ENCODE assay signal across 23 cellular contexts in the genomic region with DNA sequence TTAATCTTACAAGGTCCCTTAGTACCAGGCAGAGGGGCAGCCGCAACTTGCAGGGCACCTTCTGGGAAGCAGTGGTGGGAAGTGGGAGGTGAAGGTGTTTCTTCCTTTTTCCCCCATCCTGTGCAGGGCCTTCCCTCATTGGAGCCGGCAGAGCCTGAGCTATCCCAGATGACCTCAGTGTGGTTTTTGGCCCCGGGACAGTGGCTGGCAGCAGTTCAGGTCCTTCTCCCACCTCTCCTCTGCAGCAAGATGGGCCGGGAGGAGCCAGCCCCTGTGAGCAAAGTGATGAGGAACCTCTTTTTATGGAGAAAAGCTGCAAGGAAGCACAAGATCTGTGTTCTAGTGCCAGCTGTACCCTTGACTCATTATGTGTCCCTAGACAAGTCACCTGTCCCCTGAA. TPM values are rescaled to one million over a fixed set of nuclear protein-coding genes. Genes with fewer than 3 reads are reported as not detected.
"Had no signal": no experiment of that assay in that cellular context is flagged by ENCODE, and none has a peak within 500 bp of the region (broad histone marks: within the 10 kb centered on the region; RNA-seq: fewer than 3 reads in every experiment).

No MANE protein-coding gene starts in this region.

- H3K27me3 ChIP-seq: adrenal gland, cardiac muscle cell, colonic mucosa, esophagus squamous epithelium, right lobe of liver, testis had no signal

- H3K27ac ChIP-seq: adrenal gland, cardiac muscle cell, colonic mucosa, prostate gland, right lobe of liver, testis, WERI-Rb-1 had no signal

- DNase-seq: activated CD4-positive, alpha-beta memory T cell treated with anti-CD3 and anti-CD28 coated beads for 36 hours; activated CD4-positive, alpha-beta T cell treated with anti-CD3 and anti-CD28 coated beads for 36 hours; activated effector memory CD4-positive, alpha-beta T cell treated with anti-CD3 and anti-CD28 coated beads, Interleukin-2, amount 50 U/mL, for 16 hours; activated T-cell treated with anti-CD3 and anti-CD28 coated beads, Interleukin-2, amount 50 U/mL, for 4 hours; adrenal gland; colonic mucosa; effector CD8-positive, alpha-beta T cell; esophagus squamous epithelium; glutamatergic neuron; immature natural killer cell; mucosa of descending colon; naive thymus-derived CD4-positive, alpha-beta T cell; nucleus accumbens; right lobe of liver; stimulated activated naive CD8-positive, alpha-beta T cell treated with anti-CD3 and anti-CD28 coated beads, Interleukin-15, amount 100 ng/mL, for 72 hours; testis had no signal

- H3K4me1 Mint-ChIP-seq: activated CD4-positive, alpha-beta T cell treated with anti-CD3 and anti-CD28 coated beads for 36 hours had no signal

- H3K36me3 ChIP-seq: colonic mucosa, prostate gland, WERI-Rb-1 had no signal

- ATAC-seq: activated CD4-positive, alpha-beta T cell treated with anti-CD3 and anti-CD28 coated beads for 36 hours; activated T-cell treated with anti-CD3 and anti-CD28 coated beads, Interleukin-2, amount 50 U/mL, for 4 hours; mucosa of descending colon; naive thymus-derived CD4-positive, alpha-beta T cell; stimulated activated naive CD8-positive, alpha-beta T cell treated with anti-CD3 and anti-CD28 coated beads, Interleukin-15, amount 100 ng/mL, for 72 hours had no signal

- H3K4me3 ChIP-seq: adrenal gland, cardiac muscle cell, colonic mucosa, esophagus squamous epithelium, mucosa of descending colon, prostate gland, right lobe of liver, testis had no signal

- H3K9me3 Mint-ChIP-seq: activated CD4-positive, alpha-beta memory T cell treated with anti-CD3 and anti-CD28 coated beads for 36 hours; activated naive CD4-positive, alpha-beta T cell treated with anti-CD3 and anti-CD28 coated beads, Interleukin-2, amount 50 U/mL, for 24 hours; activated T-cell treated with anti-CD3 and anti-CD28 coated beads, Interleukin-2, amount 50 U/mL, for 4 hours; immature natural killer cell; naive thymus-derived CD4-positive, alpha-beta T cell; stimulated activated naive CD8-positive, alpha-beta T cell treated with anti-CD3 and anti-CD28 coated beads, Interleukin-15, amount 100 ng/mL, for 72 hours; T-helper 1 cell treated with Interleukin-12 subunit alpha and Interleukin-12 subunit beta and Interleukin-4 antibody, amounts not matched to agents 30 μg/mL and 1 μg/mL, for 36 hours had no signal

- H3K27me3 Mint-ChIP-seq: activated CD4-positive, alpha-beta memory T cell treated with anti-CD3 and anti-CD28 coated beads for 36 hours; activated CD4-positive, alpha-beta T cell treated with anti-CD3 and anti-CD28 coated beads for 36 hours; activated naive CD4-positive, alpha-beta T cell treated with anti-CD3 and anti-CD28 coated beads, Interleukin-2, amount 50 U/mL, for 24 hours; stimulated activated naive CD8-positive, alpha-beta T cell treated with anti-CD3 and anti-CD28 coated beads, Interleukin-15, amount 100 ng/mL, for 72 hours had no signal

- H3K9me3 ChIP-seq: adrenal gland, colonic mucosa, esophagus squamous epithelium, mucosa of descending colon, prostate gland, right lobe of liver, testis had no signal

- H3K27ac Mint-ChIP-seq: activated CD4-positive, alpha-beta memory T cell treated with anti-CD3 and anti-CD28 coated beads for 36 hours; activated CD4-positive, alpha-beta T cell treated with anti-CD3 and anti-CD28 coated beads for 36 hours; activated naive CD4-positive, alpha-beta T cell treated with anti-CD3 and anti-CD28 coated beads, Interleukin-2, amount 50 U/mL, for 24 hours; immature natural killer cell; naive thymus-derived CD4-positive, alpha-beta T cell; stimulated activated naive CD8-positive, alpha-beta T cell treated with anti-CD3 and anti-CD28 coated beads, Interleukin-15, amount 100 ng/mL, for 72 hours; T-helper 1 cell treated with Interleukin-12 subunit alpha and Interleukin-12 subunit beta and Interleukin-4 antibody, amounts not matched to agents 30 μg/mL and 1 μg/mL, for 36 hours had no signal

- H3K4me1 ChIP-seq: adrenal gland, prostate gland, right lobe of liver, testis had no signal

- H3K36me3 Mint-ChIP-seq: activated CD4-positive, alpha-beta memory T cell treated with anti-CD3 and anti-CD28 coated beads for 36 hours had no signal

- H3K4me3 Mint-ChIP-seq: activated CD4-positive, alpha-beta memory T cell treated with anti-CD3 and anti-CD28 coated beads for 36 hours; activated CD4-positive, alpha-beta T cell treated with anti-CD3 and anti-CD28 coated beads for 36 hours; activated naive CD4-positive, alpha-beta T cell treated with anti-CD3 and anti-CD28 coated beads, Interleukin-2, amount 50 U/mL, for 24 hours; activated T-cell treated with anti-CD3 and anti-CD28 coated beads, Interleukin-2, amount 50 U/mL, for 4 hours; immature natural killer cell; naive thymus-derived CD4-positive, alpha-beta T cell; stimulated activated naive CD8-positive, alpha-beta T cell treated with anti-CD3 and anti-CD28 coated beads, Interleukin-15, amount 100 ng/mL, for 72 hours; T-helper 1 cell treated with Interleukin-12 subunit alpha and Interleukin-12 subunit beta and Interleukin-4 antibody, amounts not matched to agents 30 μg/mL and 1 μg/mL, for 36 hours had no signal

RNA-seq across cellular contexts. Expression of gene C1orf116, which starts 27.3 kb away (rescaled TPM):
- total RNA-seq: activated CD4-positive, alpha-beta memory T cell treated with anti-CD3 and anti-CD28 coated beads for 36 hours; fibroblast of villous mesenchyme had no signal
- polyA plus RNA-seq: endothelial cell of umbilical vein; naive thymus-derived CD4-positive, alpha-beta T cell had no signal

RNA-seq across cellular contexts. Expression of gene C4BPB, which starts 28.8 kb away (rescaled TPM):
- total RNA-seq: cardiac muscle cell, endothelial cell of umbilical vein, fibroblast of villous mesenchyme had no signal
- polyA plus RNA-seq: cardiac muscle cell, endothelial cell of umbilical vein had no signal

RNA-seq across cellular contexts. Expression of gene C4BPA, which starts 44.2 kb away (rescaled TPM):
- total RNA-seq: activated CD4-positive, alpha-beta memory T cell treated with anti-CD3 and anti-CD28 coated beads for 36 hours; activated CD4-positive, alpha-beta T cell treated with anti-CD3 and anti-CD28 coated beads for 36 hours; cardiac muscle cell; endothelial cell of umbilical vein; fibroblast of villous mesenchyme; naive thymus-derived CD4-positive, alpha-beta T cell; prostate gland had no signal
- polyA plus RNA-seq: cardiac muscle cell; endothelial cell of umbilical vein; immature natural killer cell; naive thymus-derived CD4-positive, alpha-beta T cell had no signal
